ENCODE assay signal across 8 cellular contexts in genomic region chr15:80776420-80777045, GRCh38. TPM values are rescaled to one million over a fixed set of nuclear protein-coding genes. Genes with fewer than 3 reads are reported as not detected.
DNase-seq lines count a peak whose midpoint lies in the region; ATAC-seq and TF ChIP-seq lines count a peak whose summit lies in the region.

No MANE protein-coding gene starts in this region.

- H3K9me3 ChIP-seq in mucosa of rectum (ENCODE audit: control insufficient read depth in 2 of 2, low read length in 2 of 2) = no peaks in the 10 kb centered on the region

- no peak overlapping the region for H3K4me3 ChIP-seq in AG09309 (ENCODE audit: control insufficient read depth, low read depth, low read length)
- H3K4me3 ChIP-seq in mucosa of rectum (ENCODE audit: low read length in 2 of 2) = no peak overlapping the region

- DNase-seq in AG09309 (ENCODE audit: low read depth) (no peak), H4 (ENCODE audit: low spot score) (peak; percentile 63), NCI-H774 (lab: John Stamatoyannopoulos, UW) (peak; percentile 65), epithelial cell of prostate (ENCODE audit: low read depth, low spot score) (no peak)
- peak; percentile 5 for DNase-seq in activated CD8-positive, alpha-beta memory T cell treated with anti-CD3 and anti-CD28 coated beads, Interleukin-2, amount 50 U/mL, for 1 hour (ENCODE audit: extremely low read depth)
- peak; percentile 49 for DNase-seq in stimulated activated CD8-positive, alpha-beta memory T cell treated with anti-CD3 and anti-CD28 coated beads, Interleukin-7, amount 100 ng/mL, for 24 hours (ENCODE audit: low read depth)

- ATAC-seq in HG03460 (IDR thresholded peaks at IDR 0.05; ENCODE audit: unreplicated experiment) = no peak

- H3K27me3 ChIP-seq in mucosa of rectum (ENCODE audit: control insufficient read depth in 2 of 2, insufficient read depth in 2 of 2, low read length in 2 of 2) = peaks cover 10 to 23% of the 10 kb centered on the region in 2 donors

- H3K9ac ChIP-seq in mucosa of rectum (ENCODE audit: low read depth in 1 of 2, low read length in 2 of 2) = no peak overlapping the region

- H3K27ac ChIP-seq in epithelial cell of prostate (peak overlapping the region; percentile 84), mucosa of rectum (ENCODE audit: low read depth in 2 of 2, low read length in 2 of 2) (peak overlapping the region; percentile 69 to 81)

- peaks cover 32 to 40% of the 10 kb centered on the region in 2 donors for H3K4me1 ChIP-seq in mucosa of rectum (ENCODE audit: control insufficient read depth in 2 of 2, insufficient read depth in 2 of 2, low read length in 2 of 2)

- TF ChIP-seq CTCF in AG09309 (IDR thresholded peaks at IDR 0.05; ENCODE audit: control insufficient read depth, insufficient read depth, low read depth, low read length, missing control alignments) = peak; percentile 70

- no peaks in the 10 kb centered on the region for H3K36me3 ChIP-seq in mucosa of rectum (ENCODE audit: control insufficient read depth in 2 of 2, insufficient read depth in 2 of 2, low read length in 2 of 2)

RNA-seq across cellular contexts. Expression of gene CEMIP, which starts 2.6 kb away (rescaled TPM):
- total RNA-seq in H4 (2014; rRNA removed; shearing (Covaris generic)) = 0.06 and 0.68 TPM in 2 replicates

Comparison
In these comparisons a context has a peak if more than half of its experiments do, and no peak if none do; other contexts are left out.
1. DNase-seq: peak in H4 (single experiment), NCI-H774 (single experiment), activated CD8-positive, alpha-beta memory T cell treated with anti-CD3 and anti-CD28 coated beads, Interleukin-2, amount 50 U/mL, for 1 hour (single experiment) and stimulated activated CD8-positive, alpha-beta memory T cell treated with anti-CD3 and anti-CD28 coated beads, Interleukin-7, amount 100 ng/mL, for 24 hours (single experiment); none in AG09309 (single experiment) and epithelial cell of prostate (single experiment).